ENCODE assay signal across 8 cellular contexts in the genomic region with DNA sequence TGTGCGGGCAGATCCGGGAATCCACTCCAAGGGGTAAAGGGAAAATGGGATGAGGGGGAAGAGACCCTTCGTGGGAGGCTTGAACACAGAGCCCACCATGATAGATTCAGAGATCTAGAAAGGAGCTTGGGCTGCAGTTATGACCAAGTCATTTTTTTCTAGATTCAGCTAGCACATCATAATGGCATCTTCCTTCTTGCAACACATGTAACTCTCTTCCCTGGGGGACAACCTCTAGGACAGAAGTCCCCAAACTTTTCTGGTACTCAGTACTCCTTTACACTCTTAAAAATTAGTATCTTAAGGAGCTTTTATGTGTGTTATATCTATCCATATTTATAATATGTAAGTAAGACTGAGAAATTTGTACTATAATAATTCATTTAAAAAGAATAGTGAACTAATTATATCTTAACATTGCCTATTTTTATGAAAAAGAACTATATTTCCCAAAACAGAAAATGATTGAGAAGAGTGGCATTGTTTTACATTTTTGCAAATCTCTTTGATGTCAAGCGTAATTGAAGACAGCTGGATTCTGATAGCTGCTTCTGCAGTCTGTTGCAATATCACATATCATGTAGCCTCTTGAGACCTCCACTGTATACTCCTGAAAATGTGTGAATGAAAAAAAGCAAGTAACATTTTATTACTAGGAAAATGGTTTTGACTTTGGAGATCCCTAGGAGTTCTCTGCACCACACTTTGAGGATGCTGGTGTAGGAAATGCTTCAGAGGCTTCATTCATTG. TPM values are rescaled to one million over a fixed set of nuclear protein-coding genes. Genes with fewer than 3 reads are reported as not detected.
DNase-seq lines count a peak whose midpoint lies in the region; ATAC-seq and TF ChIP-seq lines count a peak whose summit lies in the region.

No MANE protein-coding gene starts in this region.

- no peak for DNase-seq in CD4-positive, alpha-beta T cell
- no peak for DNase-seq in NB4 (ENCODE audit: low read depth)
- no peak for DNase-seq in neural progenitor cell (ENCODE audit: low spot score)
- DNase-seq in H4 (ENCODE audit: low spot score), result no peak
- DNase-seq in mesenteric fat pad (ENCODE audit: low spot score), result no peak
- DNase-seq in ACHN, result no peak
- DNase-seq in head of caudate nucleus, result no peak

- POLR2A ChIA-PET in CD4-positive, alpha-beta T cell (lab: Charles Lee), result interaction anchor here (1.0 to 2.6 kb wide), 5 partner anchors 140 to 204 kb away, joined by 3 to 33 read pairs (median 14); a partner anchor contains a TSS

- TF ChIP-seq CTCF in CD4-positive, alpha-beta T cell (IDR thresholded peaks at IDR 0.05), result no peak
- TF ChIP-seq CTCF in NB4 (IDR thresholded peaks at IDR 0.05; ENCODE audit: low read depth, low read length), result no peak
- no peak for TF ChIP-seq CTCF in neural progenitor cell (IDR thresholded peaks at IDR 0.05)

- peaks cover 23% of the 10 kb centered on the region for H3K4me1 Mint-ChIP-seq in CD4-positive, alpha-beta T cell (ENCODE audit: low read depth)
- peaks cover 8% of the 10 kb centered on the region for H3K4me1 Mint-ChIP-seq in neural progenitor cell

- in situ Hi-C loops in ACHN (cut with HindIII; ENCODE audit: low pct_ligation_motif_present, low pct_unique_long_range_greater_than_20kb, low sequenced_read_pairs), result no loop called here

- H3K27me3 ChIP-seq in CD4-positive, alpha-beta T cell (ENCODE audit: control insufficient read depth, insufficient read depth, low read length), result peaks cover 5% of the 10 kb centered on the region
- H3K27me3 ChIP-seq in duodenal mucosa (ENCODE audit: control insufficient read depth in 1 of 2, insufficient read depth in 2 of 2, low read length in 2 of 2) (peaks cover 0 to 3% of the 10 kb centered on the region in 2 donors), neural progenitor cell (peaks cover 47% of the 10 kb centered on the region)

- no peaks in the 10 kb centered on the region for H3K9me3 Mint-ChIP-seq in CD4-positive, alpha-beta T cell
- no peaks in the 10 kb centered on the region for H3K9me3 Mint-ChIP-seq in neural progenitor cell

- H3K4me3 ChIP-seq in NB4 (ENCODE audit: low read depth, low read length), result peak overlapping the region; percentile 83
- H3K4me3 ChIP-seq in duodenal mucosa (ENCODE audit: low read depth in 1 of 2, low read length in 2 of 2), result peak overlapping the region; percentile 88 to 92
- peak overlapping the region; percentile 82 for H3K4me3 ChIP-seq in neural progenitor cell

- peaks cover 25 to 26% of the 10 kb centered on the region in 2 donors for H3K4me1 ChIP-seq in duodenal mucosa (ENCODE audit: control insufficient read depth in 1 of 2, insufficient read depth in 2 of 2, low read length in 2 of 2)
- no peaks in the 10 kb centered on the region for H3K4me1 ChIP-seq in neural progenitor cell

- H3K9me3 ChIP-seq in CD4-positive, alpha-beta T cell (ENCODE audit: control insufficient read depth, low read length), result no peaks in the 10 kb centered on the region
- no peaks in the 10 kb centered on the region for H3K9me3 ChIP-seq in duodenal mucosa (ENCODE audit: control insufficient read depth in 1 of 2, low read length in 2 of 2)
- H3K9me3 ChIP-seq in neural progenitor cell (ENCODE audit: low read depth), result no peaks in the 10 kb centered on the region

- H3F3A ChIP-seq in neural progenitor cell (ENCODE audit: low read depth), result no peaks in the 10 kb centered on the region

- H3K36me3 ChIP-seq in duodenal mucosa (ENCODE audit: control insufficient read depth in 1 of 2, insufficient read depth in 2 of 2, low read length in 2 of 2) (no peaks in the 10 kb centered on the region), neural progenitor cell (no peaks in the 10 kb centered on the region)

- H3K4me3 Mint-ChIP-seq in CD4-positive, alpha-beta T cell, result peak overlapping the region; percentile 90
- H3K4me3 Mint-ChIP-seq in neural progenitor cell, result peak overlapping the region; percentile 94

- no peak for TF ChIP-seq POLR2A in NB4 (IDR thresholded peaks at IDR 0.05; ENCODE audit: extremely low read depth, insufficient read length)

- no peaks in the 10 kb centered on the region for H4K20me1 ChIP-seq in neural progenitor cell (ENCODE audit: low read depth)

- no peak overlapping the region for H3K27ac ChIP-seq in CD4-positive, alpha-beta T cell (ENCODE audit: low read depth, low read length)
- peak overlapping the region; percentile 70 for H3K27ac ChIP-seq in duodenal mucosa (ENCODE audit: low read depth, low read length)
- no peak overlapping the region for H3K27ac ChIP-seq in neural progenitor cell

- H3K27me3 Mint-ChIP-seq in CD4-positive, alpha-beta T cell, result no peaks in the 10 kb centered on the region
- peaks cover 27% of the 10 kb centered on the region for H3K27me3 Mint-ChIP-seq in neural progenitor cell (ENCODE audit: insufficient read depth, low read depth)

- H2AFZ ChIP-seq in neural progenitor cell (replicated peaks), result peak overlapping the region; percentile 94

- H3K36me3 Mint-ChIP-seq in CD4-positive, alpha-beta T cell (ENCODE audit: low read depth), result no peaks in the 10 kb centered on the region
- H3K36me3 Mint-ChIP-seq in neural progenitor cell, result peaks cover 4% of the 10 kb centered on the region

- CTCF ChIA-PET in CD4-positive, alpha-beta T cell (lab: Charles Lee), result interaction anchor here (0.7 to 4.3 kb wide), 4 partner anchors 164 to 583 kb away, joined by 3 to 22 read pairs (median 8); a partner anchor contains a TSS

- no peak for ATAC-seq in CD4-positive, alpha-beta T cell (ENCODE audit: poor library complexity)

- H3K9ac ChIP-seq in duodenal mucosa (ENCODE audit: low read depth in 1 of 2, low read length in 2 of 2) (peak overlapping the region; percentile 86 to 88), neural progenitor cell (peak overlapping the region; percentile 39)

- intact Hi-C loops in CD4-positive, alpha-beta T cell (cut with DNase I, micrococcal nuclease), result loop anchor here in 1 of 2 experiments (10.0 kb wide), 1 partner anchor 879 kb away; a partner anchor contains a TSS
- intact Hi-C loops in head of caudate nucleus (cut with DNase I), result loop anchor here (10.0 kb wide), 1 partner anchor 139 kb away; a partner anchor contains a TSS

- peak overlapping the region; percentile 85 for H3K4me2 ChIP-seq in neural progenitor cell

- peak overlapping the region; percentile 18 for H3K27ac Mint-ChIP-seq in CD4-positive, alpha-beta T cell
- H3K27ac Mint-ChIP-seq in neural progenitor cell, result no peak overlapping the region

- peaks cover 6% of the 10 kb centered on the region for H3K79me2 ChIP-seq in neural progenitor cell (ENCODE audit: low read depth)

RNA-seq across cellular contexts. Expression of a gene that starts 0.9 kb away (rescaled TPM):
- total RNA-seq in CD4-positive, alpha-beta T cell, result 1 to 10 TPM; 3.1 TPM
- total RNA-seq in neural progenitor cell (ENCODE audit: low replicate concordance) (37.6 and 38.2 TPM in 2 replicates), mesenteric fat pad (237 TPM)
- total RNA-seq in H4 (2014; rRNA removed; shearing (Covaris generic)), result 20.9 and 25.5 TPM in 2 replicates
